ENCODE assay signal across 17 cellular contexts in the genomic region with DNA sequence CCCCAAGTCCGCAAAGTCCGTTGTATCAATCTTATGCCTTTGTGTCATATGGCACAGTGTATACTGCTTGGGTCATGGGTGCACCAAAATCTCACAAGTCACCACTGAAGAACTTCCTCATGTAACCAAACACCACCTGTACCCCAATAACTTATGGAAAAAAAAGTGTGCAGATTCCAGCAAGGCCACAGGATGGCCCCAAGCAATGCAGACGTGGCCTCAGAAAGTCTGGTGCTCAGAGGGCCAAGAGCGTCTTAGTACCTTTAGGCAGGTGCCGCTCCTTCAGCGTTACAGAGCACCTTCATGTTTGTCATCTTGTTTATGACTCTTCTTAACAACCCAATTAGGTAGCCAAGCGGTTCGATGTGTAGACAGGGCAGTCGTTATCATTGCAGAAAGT.
DNase-seq lines count a peak whose midpoint lies in the region; ATAC-seq and TF ChIP-seq lines count a peak whose summit lies in the region.
"Had no signal": no experiment of that assay in that cellular context is flagged by ENCODE, and none has a peak within 500 bp of the region (broad histone marks: within the 10 kb centered on the region; RNA-seq: fewer than 3 reads in every experiment).

No MANE protein-coding gene starts in this region.

- H3K27me3 ChIP-seq in brain microvascular endothelial cell (replicated peaks): no peaks in the 10 kb centered on the region
- H3K27me3 ChIP-seq: esophagus squamous epithelium had no signal

- no peak overlapping the region for H3K27ac ChIP-seq in brain microvascular endothelial cell

- H3K4me1 Mint-ChIP-seq in HFFc6 (ENCODE audit: low read depth): no peaks in the 10 kb centered on the region
- peaks cover 15% of the 10 kb centered on the region for H3K4me1 Mint-ChIP-seq in mesothelial cell of epicardium

- H3K36me3 ChIP-seq in brain microvascular endothelial cell (replicated peaks): no peaks in the 10 kb centered on the region

- H3K27ac Mint-ChIP-seq in HFFc6 (no peak overlapping the region), mesothelial cell of epicardium (peak overlapping the region; percentile 28)
- H3K27ac Mint-ChIP-seq: immature natural killer cell had no signal

- H3K9me3 Mint-ChIP-seq in HFFc6 (no peaks in the 10 kb centered on the region), mesothelial cell of epicardium (no peaks in the 10 kb centered on the region)
- H3K9me3 Mint-ChIP-seq: immature natural killer cell had no signal

- in situ Hi-C loops in brain microvascular endothelial cell (cut with HindIII; ENCODE audit: low pct_ligation_motif_present, low sequenced_read_pairs): no loop called here

- ATAC-seq in HG03097 (IDR thresholded peaks at IDR 0.05; ENCODE audit: low FRiP score, unreplicated experiment): no peak
- no peak for ATAC-seq in GM18868 (IDR thresholded peaks at IDR 0.05; ENCODE audit: unreplicated experiment)
- ATAC-seq in omental fat pad (ENCODE audit: low FRiP score): no peak
- ATAC-seq: lower lobe of right lung had no signal

- peak; percentile 22 for DNase-seq in COR-L47 (lab: John Stamatoyannopoulos, UW)
- peak; percentile 2 for DNase-seq in HFFc6
- DNase-seq in brain microvascular endothelial cell: no peak
- no peak for DNase-seq in mesothelial cell of epicardium (ENCODE audit: low spot score in 2 of 2, unreplicated experiment in 2 of 2)
- DNase-seq in omental fat pad (ENCODE audit: low spot score): no peak
- DNase-seq in NCI-H524 (lab: John Stamatoyannopoulos, UW): no peak
- DNase-seq: activated CD4-positive, CD25-positive, alpha-beta regulatory T cell; esophagus squamous epithelium; GF-D8; immature natural killer cell; lower lobe of right lung; NCI-H187; NCI-H526 treated with DMSO at 0.1 percent for 48 hours; OCI-M1; T-helper 2 cell had no signal

- H3K4me3 Mint-ChIP-seq in HFFc6 (no peak overlapping the region), mesothelial cell of epicardium (no peak overlapping the region)
- H3K4me3 Mint-ChIP-seq: immature natural killer cell had no signal

- H3K27me3 Mint-ChIP-seq in HFFc6 (ENCODE audit: insufficient read depth): peaks cover 13% of the 10 kb centered on the region
- H3K27me3 Mint-ChIP-seq in mesothelial cell of epicardium (ENCODE audit: low read depth): no peaks in the 10 kb centered on the region

- TF ChIP-seq CTCF in HFFc6 (IDR thresholded peaks at IDR 0.05) (peak; percentile 47; the same call in 1 of the 2 replicates), brain microvascular endothelial cell (IDR thresholded peaks at IDR 0.05; ENCODE audit: low read depth, low read length, missing control alignments) (peak; percentile 19), mesothelial cell of epicardium (IDR thresholded peaks at IDR 0.05; ENCODE audit: unreplicated experiment) (no peak), omental fat pad (IDR thresholded peaks at IDR 0.05) (no peak)

- H3K36me3 Mint-ChIP-seq in HFFc6 (ENCODE audit: low read depth) (no peaks in the 10 kb centered on the region), mesothelial cell of epicardium (peaks cover 17% of the 10 kb centered on the region)

- H3K4me3 ChIP-seq in brain microvascular endothelial cell (ENCODE audit: low read depth, low read length): no peak overlapping the region
- H3K4me3 ChIP-seq: esophagus squamous epithelium, lower lobe of right lung had no signal

Comparison
In these comparisons a context has a peak if more than half of its experiments do, and no peak if none do; other contexts are left out.
1. DNase-seq: peak in COR-L47 (single experiment) and HFFc6 (single experiment); none in brain microvascular endothelial cell (single experiment), mesothelial cell of epicardium (0 of 2), omental fat pad (single experiment) and NCI-H524 (0 of 2).
2. CTCF ChIP-seq: peak in HFFc6 (single experiment) and brain microvascular endothelial cell (single experiment); none in mesothelial cell of epicardium (single experiment) and omental fat pad (0 of 3).